In the genomic region with DNA sequence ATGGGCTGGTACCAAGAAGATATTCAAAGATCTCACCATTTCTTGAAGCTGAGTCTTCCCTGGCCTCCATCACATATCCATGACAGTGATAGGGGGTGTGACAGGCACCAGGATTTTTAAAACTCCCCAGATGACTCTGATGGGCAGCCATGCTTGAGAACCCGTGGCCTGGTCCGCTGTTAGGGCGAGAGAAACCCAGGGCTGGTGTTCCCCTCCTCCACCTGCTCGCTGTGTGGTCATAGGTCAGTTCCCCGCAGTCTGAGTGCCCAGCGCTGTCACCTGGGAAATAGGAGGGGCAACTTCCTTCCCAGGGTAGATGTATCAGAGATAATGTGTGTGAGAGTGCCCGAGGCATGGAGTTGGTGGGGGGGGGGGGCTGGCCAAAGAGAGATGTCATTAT, we compare ENCODE assay signal across 2 cellular contexts.
TF ChIP-seq lines count a peak whose summit lies in the region.

No MANE protein-coding gene starts in this region.

TF ChIP-seq in HepG2, 621 proteins besides CTCF, POLR2A, EP300 and RAD21:
- TF ChIP-seq MIER2 (CRISPR knock-in tag; IDR thresholded peaks at IDR 0.05) (no peak), CBX1 (IDR thresholded peaks at IDR 0.05; ENCODE audit: low read depth) (no peak), ZNF687 (CRISPR knock-in tag; IDR thresholded peaks at IDR 0.05) (peak; percentile 31; the same call in 1 of the 2 replicates), TSC22D2 (CRISPR knock-in tag; IDR thresholded peaks at IDR 0.05; ENCODE audit: borderline replicate concordance) (no peak), ZNF556 (CRISPR knock-in tag; IDR thresholded peaks at IDR 0.05; ENCODE audit: borderline replicate concordance) (0 out of 2 replicates have a peak, but pooled peaks have one; percentile 17), ZNF281 (CRISPR knock-in tag; IDR thresholded peaks at IDR 0.05; ENCODE audit: borderline replicate concordance) (0 out of 2 replicates have a peak, but pooled peaks have one; percentile 37)

TF ChIP-seq in K562, 482 proteins besides CTCF, POLR2A, EP300 and RAD21:
- TF ChIP-seq FOXM1 (IDR thresholded peaks at IDR 0.05; ENCODE audit: low read depth): no peak
- TF ChIP-seq FOXM1 (CRISPR knock-in tag; IDR thresholded peaks at IDR 0.05; ENCODE audit: low read depth): no peak
- peak; percentile 35; the same call in 1 of the 2 replicates for TF ChIP-seq ZNF740 (CRISPR knock-in tag; IDR thresholded peaks at IDR 0.05)
- peak in 1 of 2 experiments; percentile 53; a peak in 1 of 4 replicates for TF ChIP-seq ZNF740 (tag; IDR thresholded peaks at IDR 0.05)
